2 cellular contexts compared by ENCODE assay signal in genomic region chr17:81533713-81534141, GRCh38.
TF ChIP-seq lines count a peak whose summit lies in the region.

No MANE protein-coding gene starts in this region.

TF ChIP-seq in HEK293, 187 proteins besides CTCF, POLR2A, EP300 and RAD21:
- TF ChIP-seq ZBTB20 (tag by site-specific recombination; IDR thresholded peaks at IDR 0.05) = peak; percentile 30; the same call in 1 of the 2 replicates
- TF ChIP-seq ZBTB17 (tag by site-specific recombination; IDR thresholded peaks at IDR 0.05) = no peak
TF ChIP-seq in HEK293: peak in this region for 1.

TF ChIP-seq in GM12878, 131 proteins besides CTCF, POLR2A, EP300 and RAD21:
- TF ChIP-seq POLR2AphosphoS2 (IDR thresholded peaks at IDR 0.05; ENCODE audit: low read depth, low read length) = no peak
- TF ChIP-seq MYC (IDR thresholded peaks at IDR 0.05; ENCODE audit: insufficient read depth, insufficient read length, insufficient replicate concordance, low read length, severe bottlenecking) = no peak
- TF ChIP-seq, protein P1, sequence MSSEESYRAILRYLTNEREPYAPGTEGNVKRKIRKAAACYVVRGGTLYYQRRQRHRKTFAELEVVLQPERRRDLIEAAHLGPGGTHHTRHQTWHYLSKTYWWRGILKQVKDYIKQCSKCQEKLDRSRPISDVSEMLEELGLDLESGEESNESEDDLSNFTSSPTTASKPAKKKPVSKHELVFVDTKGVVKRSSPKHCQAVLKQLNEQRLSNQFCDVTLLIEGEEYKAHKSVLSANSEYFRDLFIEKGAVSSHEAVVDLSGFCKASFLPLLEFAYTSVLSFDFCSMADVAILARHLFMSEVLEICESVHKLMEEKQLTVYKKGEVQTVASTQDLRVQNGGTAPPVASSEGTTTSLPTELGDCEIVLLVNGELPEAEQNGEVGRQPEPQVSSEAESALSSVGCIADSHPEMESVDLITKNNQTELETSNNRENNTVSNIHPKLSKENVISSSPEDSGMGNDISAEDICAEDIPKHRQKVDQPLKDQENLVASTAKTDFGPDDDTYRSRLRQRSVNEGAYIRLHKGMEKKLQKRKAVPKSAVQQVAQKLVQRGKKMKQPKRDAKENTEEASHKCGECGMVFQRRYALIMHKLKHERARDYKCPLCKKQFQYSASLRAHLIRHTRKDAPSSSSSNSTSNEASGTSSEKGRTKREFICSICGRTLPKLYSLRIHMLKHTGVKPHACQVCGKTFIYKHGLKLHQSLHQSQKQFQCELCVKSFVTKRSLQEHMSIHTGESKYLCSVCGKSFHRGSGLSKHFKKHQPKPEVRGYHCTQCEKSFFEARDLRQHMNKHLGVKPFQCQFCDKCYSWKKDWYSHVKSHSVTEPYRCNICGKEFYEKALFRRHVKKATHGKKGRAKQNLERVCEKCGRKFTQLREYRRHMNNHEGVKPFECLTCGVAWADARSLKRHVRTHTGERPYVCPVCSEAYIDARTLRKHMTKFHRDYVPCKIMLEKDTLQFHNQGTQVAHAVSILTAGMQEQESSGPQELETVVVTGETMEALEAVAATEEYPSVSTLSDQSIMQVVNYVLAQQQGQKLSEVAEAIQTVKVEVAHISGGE (CRISPR knock-in tag; IDR thresholded peaks at IDR 0.05) = no peak
- TF ChIP-seq, protein P2, sequence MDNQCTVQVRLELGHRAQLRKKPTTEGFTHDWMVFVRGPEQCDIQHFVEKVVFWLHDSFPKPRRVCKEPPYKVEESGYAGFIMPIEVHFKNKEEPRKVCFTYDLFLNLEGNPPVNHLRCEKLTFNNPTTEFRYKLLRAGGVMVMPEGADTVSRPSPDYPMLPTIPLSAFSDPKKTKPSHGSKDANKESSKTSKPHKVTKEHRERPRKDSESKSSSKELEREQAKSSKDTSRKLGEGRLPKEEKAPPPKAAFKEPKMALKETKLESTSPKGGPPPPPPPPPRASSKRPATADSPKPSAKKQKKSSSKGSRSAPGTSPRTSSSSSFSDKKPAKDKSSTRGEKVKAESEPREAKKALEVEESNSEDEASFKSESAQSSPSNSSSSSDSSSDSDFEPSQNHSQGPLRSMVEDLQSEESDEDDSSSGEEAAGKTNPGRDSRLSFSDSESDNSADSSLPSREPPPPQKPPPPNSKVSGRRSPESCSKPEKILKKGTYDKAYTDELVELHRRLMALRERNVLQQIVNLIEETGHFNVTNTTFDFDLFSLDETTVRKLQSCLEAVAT (IDR thresholded peaks at IDR 0.05) = no peak
- TF ChIP-seq PKNOX1 (IDR thresholded peaks at IDR 0.05) = no peak
- TF ChIP-seq, protein P3, sequence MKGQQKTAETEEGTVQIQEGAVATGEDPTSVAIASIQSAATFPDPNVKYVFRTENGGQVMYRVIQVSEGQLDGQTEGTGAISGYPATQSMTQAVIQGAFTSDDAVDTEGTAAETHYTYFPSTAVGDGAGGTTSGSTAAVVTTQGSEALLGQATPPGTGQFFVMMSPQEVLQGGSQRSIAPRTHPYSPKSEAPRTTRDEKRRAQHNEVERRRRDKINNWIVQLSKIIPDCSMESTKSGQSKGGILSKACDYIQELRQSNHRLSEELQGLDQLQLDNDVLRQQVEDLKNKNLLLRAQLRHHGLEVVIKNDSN (IDR thresholded peaks at IDR 0.05; ENCODE audit: borderline replicate concordance, extremely low read length, insufficient read depth, low read depth, low read length) = no peak
- TF ChIP-seq, protein P4, sequence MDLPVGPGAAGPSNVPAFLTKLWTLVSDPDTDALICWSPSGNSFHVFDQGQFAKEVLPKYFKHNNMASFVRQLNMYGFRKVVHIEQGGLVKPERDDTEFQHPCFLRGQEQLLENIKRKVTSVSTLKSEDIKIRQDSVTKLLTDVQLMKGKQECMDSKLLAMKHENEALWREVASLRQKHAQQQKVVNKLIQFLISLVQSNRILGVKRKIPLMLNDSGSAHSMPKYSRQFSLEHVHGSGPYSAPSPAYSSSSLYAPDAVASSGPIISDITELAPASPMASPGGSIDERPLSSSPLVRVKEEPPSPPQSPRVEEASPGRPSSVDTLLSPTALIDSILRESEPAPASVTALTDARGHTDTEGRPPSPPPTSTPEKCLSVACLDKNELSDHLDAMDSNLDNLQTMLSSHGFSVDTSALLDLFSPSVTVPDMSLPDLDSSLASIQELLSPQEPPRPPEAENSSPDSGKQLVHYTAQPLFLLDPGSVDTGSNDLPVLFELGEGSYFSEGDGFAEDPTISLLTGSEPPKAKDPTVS (IDR thresholded peaks at IDR 0.05; ENCODE audit: low read depth, low read length) = no peak
- TF ChIP-seq NR2C1 (IDR thresholded peaks at IDR 0.05) = no peak
